ENCODE assay signal across 25 cellular contexts in genomic region chr12:7006639-7007038, GRCh38.
"Had no signal": no experiment of that assay in that cellular context is flagged by ENCODE, and none has a peak within 500 bp of the region (broad histone marks: within the 10 kb centered on the region; RNA-seq: fewer than 3 reads in every experiment).

No MANE protein-coding gene starts in this region.

- H3K27ac Mint-ChIP-seq: naive thymus-derived CD8-positive, alpha-beta T cell; nephron; stimulated activated naive B cell treated with anti-CD40 and anti-IgM and Interleukin-4, amounts not matched to agents 10 μg/mL and 1 μg/mL and 100 μg/mL, for 72 hours had no signal

- DNase-seq: islet precursor cell; lower lobe of right lung; mammary epithelial cell; mesenchymal stem cell; naive thymus-derived CD8-positive, alpha-beta T cell; nucleus accumbens; posterior cingulate gyrus; right lobe of liver; stimulated activated CD4-positive, alpha-beta T cell treated with anti-CD3 and anti-CD28 coated beads, Interleukin-12 subunit alpha, Interleukin-12 subunit beta, amount 100 ng/mL, for 4 hours; stimulated activated CD4-positive, alpha-beta T cell treated with anti-CD3 and anti-CD28 coated beads, Interleukin-15, amount 100 ng/mL, for 24 hours; stimulated activated CD4-positive, alpha-beta T cell treated with anti-CD3 and anti-CD28 coated beads, Interleukin-2, amount 100 ng/mL, for 24 hours; stimulated activated CD4-positive, alpha-beta T cell treated with anti-CD3 and anti-CD28 coated beads, Interleukin-4, amount 100 ng/mL, for 1 hour; stimulated activated naive B cell treated with anti-CD40 and anti-IgM and Interleukin-4, amounts not matched to agents 10 μg/mL and 1 μg/mL and 100 μg/mL, for 72 hours; stimulated activated naive CD8-positive, alpha-beta T cell treated with anti-CD3 and anti-CD28 coated beads, Interleukin-15, Interleukin-2, amounts not matched to agents 100 U/mL and 50 U/mL, for 24 hours; stomach; testis; thyroid gland; transverse colon; upper lobe of left lung had no signal

- H3K27me3 Mint-ChIP-seq: naive thymus-derived CD8-positive, alpha-beta T cell; stimulated activated naive B cell treated with anti-CD40 and anti-IgM and Interleukin-4, amounts not matched to agents 10 μg/mL and 1 μg/mL and 100 μg/mL, for 72 hours had no signal

- H3K9me3 Mint-ChIP-seq: naive thymus-derived CD8-positive, alpha-beta T cell; nephron; neural crest cell; stimulated activated naive B cell treated with anti-CD40 and anti-IgM and Interleukin-4, amounts not matched to agents 10 μg/mL and 1 μg/mL and 100 μg/mL, for 72 hours had no signal

- H3K27me3 ChIP-seq: pancreas, right lobe of liver, stomach, testis, thyroid gland, transverse colon, upper lobe of left lung, vagina had no signal

- H3K4me3 ChIP-seq: lower lobe of right lung, pancreas, prostate gland, right lobe of liver, skin epidermis, stomach, testis, thyroid gland, transverse colon, upper lobe of left lung, vagina had no signal

- H3K36me3 ChIP-seq: pancreas, prostate gland, right lobe of liver, thyroid gland, transverse colon, vagina had no signal

- H3K4me3 Mint-ChIP-seq: naive thymus-derived CD8-positive, alpha-beta T cell; nephron; neural crest cell; stimulated activated naive B cell treated with anti-CD40 and anti-IgM and Interleukin-4, amounts not matched to agents 10 μg/mL and 1 μg/mL and 100 μg/mL, for 72 hours had no signal

- H3K4me1 Mint-ChIP-seq: nephron, neural crest cell had no signal

- H3K9me3 ChIP-seq: lower lobe of right lung, pancreas, prostate gland, right lobe of liver, stomach, testis, thyroid gland, transverse colon, upper lobe of left lung, vagina had no signal

- FAIRE-seq: pancreas had no signal

- ATAC-seq: lower lobe of right lung; naive thymus-derived CD8-positive, alpha-beta T cell; right lobe of liver; stimulated activated naive B cell treated with anti-CD40 and anti-IgM and Interleukin-4, amounts not matched to agents 10 μg/mL and 1 μg/mL and 100 μg/mL, for 72 hours; stimulated activated naive CD8-positive, alpha-beta T cell treated with anti-CD3 and anti-CD28 coated beads, Interleukin-15, Interleukin-2, amounts not matched to agents 100 U/mL and 50 U/mL, for 24 hours had no signal

- H3K27ac ChIP-seq: lower lobe of right lung, prostate gland, right lobe of liver, skin epidermis, stomach, testis, thyroid gland, transverse colon, upper lobe of left lung, vagina had no signal

- H3K4me1 ChIP-seq: prostate gland, vagina had no signal
